ENCODE assay signal across 8 cellular contexts in the genomic region with DNA sequence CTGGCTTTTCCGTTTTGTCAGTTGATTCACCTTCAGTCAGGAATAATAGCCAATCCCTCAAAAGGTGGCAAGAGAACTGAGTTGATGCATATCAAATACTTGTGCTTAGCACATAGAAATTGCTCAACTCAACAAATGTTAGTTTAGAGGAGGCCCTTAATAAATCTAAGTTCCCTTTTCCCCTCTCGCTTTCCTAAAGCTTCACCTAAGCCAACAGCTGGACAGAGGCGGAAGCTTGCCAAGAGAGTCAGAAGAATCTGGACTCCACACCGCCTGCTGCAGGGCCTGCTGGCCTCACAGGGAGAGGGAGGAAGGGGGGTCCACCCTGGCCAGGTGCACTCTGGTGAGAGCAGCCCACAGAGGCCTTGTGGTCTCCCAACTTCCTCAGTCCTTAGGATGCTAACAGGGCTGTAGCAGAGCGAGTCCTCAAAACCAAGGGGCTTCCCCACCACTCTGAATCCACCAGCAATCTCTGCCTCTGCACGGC.
DNase-seq lines count a peak whose midpoint lies in the region; ATAC-seq and TF ChIP-seq lines count a peak whose summit lies in the region.

No MANE protein-coding gene starts in this region.

- H3K9me3 Mint-ChIP-seq in stimulated activated naive CD8-positive, alpha-beta T cell treated with anti-CD3 and anti-CD28 coated beads, Interleukin-15, Interleukin-2, amounts not matched to agents 100 ng/mL and 50 ng/mL, for 24 hours = no peaks in the 10 kb centered on the region

- peak; percentile 68 for ATAC-seq in GM18502 (IDR thresholded peaks at IDR 0.05; ENCODE audit: poor library complexity, unreplicated experiment)
- peak; percentile 60 for ATAC-seq in HG02759 (IDR thresholded peaks at IDR 0.05; ENCODE audit: unreplicated experiment)
- ATAC-seq in esophagus mucosa = peak; percentile 12

- TF ChIP-seq CTCF in RWPE1 (conservative IDR thresholded peaks at IDR 0.05; ENCODE audit: low read depth) = no peak

- H3K27ac Mint-ChIP-seq in stimulated activated naive CD8-positive, alpha-beta T cell treated with anti-CD3 and anti-CD28 coated beads, Interleukin-15, Interleukin-2, amounts not matched to agents 100 ng/mL and 50 ng/mL, for 24 hours = peak overlapping the region; percentile 96

- H3K4me1 Mint-ChIP-seq in stimulated activated naive CD8-positive, alpha-beta T cell treated with anti-CD3 and anti-CD28 coated beads, Interleukin-15, Interleukin-2, amounts not matched to agents 100 ng/mL and 50 ng/mL, for 24 hours (ENCODE audit: low read depth) = peaks cover 74% of the 10 kb centered on the region

- H3K4me3 Mint-ChIP-seq in stimulated activated naive CD8-positive, alpha-beta T cell treated with anti-CD3 and anti-CD28 coated beads, Interleukin-15, Interleukin-2, amounts not matched to agents 100 ng/mL and 50 ng/mL, for 24 hours = no peak overlapping the region

- no peaks in the 10 kb centered on the region for H3K27me3 Mint-ChIP-seq in stimulated activated naive CD8-positive, alpha-beta T cell treated with anti-CD3 and anti-CD28 coated beads, Interleukin-15, Interleukin-2, amounts not matched to agents 100 ng/mL and 50 ng/mL, for 24 hours

- CTCF ChIA-PET in RWPE1 (lab: Yijun Ruan, JAX) = interaction anchor here (0.6 kb wide), 1 partner anchor 16 kb away, joined by 3 read pairs; no protein-coding TSS in a partner anchor

- H3K27ac ChIP-seq in RWPE1 = peak overlapping the region; percentile 91

- POLR2A ChIA-PET in RWPE1 (lab: Yijun Ruan, JAX; ENCODE audit: low non-redundant PET) = no interaction called here

- H3K36me3 Mint-ChIP-seq in stimulated activated naive CD8-positive, alpha-beta T cell treated with anti-CD3 and anti-CD28 coated beads, Interleukin-15, Interleukin-2, amounts not matched to agents 100 ng/mL and 50 ng/mL, for 24 hours (ENCODE audit: low read depth) = peaks cover 5% of the 10 kb centered on the region

- DNase-seq in RWPE1 (ENCODE audit: low spot score) (no peak), inferior parietal cortex (ENCODE audit: extremely low spot score) (no peak), epidermal melanocyte (ENCODE audit: insufficient read length, low spot score) (no peak), NCI-H187 treated with DMSO at 0.1 percent for 48 hours (lab: John Stamatoyannopoulos, UW) (no peak)

Comparison
In these comparisons a context has a peak if more than half of its experiments do, and no peak if none do; other contexts are left out.
1. ATAC-seq: peak in every context shown above with its lines; median percentile 68 in GM18502; 60 in HG02759; 12 in esophagus mucosa.